7 cellular contexts compared by ENCODE assay signal in genomic region chr1:30966690-30967369, GRCh38.
DNase-seq lines count a peak whose midpoint lies in the region; ATAC-seq and TF ChIP-seq lines count a peak whose summit lies in the region.

No MANE protein-coding gene starts in this region.

- TF ChIP-seq CTCF in retinal pigment epithelial cell (conservative IDR thresholded peaks at IDR 0.05; ENCODE audit: low read depth, low read length) = no peak

- POLR2A ChIA-PET in HEK293T (lab: Yijun Ruan, JAX) = no interaction called here

- ATAC-seq in GM18907 (IDR thresholded peaks at IDR 0.05; ENCODE audit: unreplicated experiment) (no peak), HG03097 (IDR thresholded peaks at IDR 0.05; ENCODE audit: low FRiP score, unreplicated experiment) (no peak)

- TF ChIP-seq POLR2A in erythroblast (IDR thresholded peaks at IDR 0.05; ENCODE audit: low read length) = no peak

- CTCF ChIA-PET in HEK293T (lab: Yijun Ruan, JAX) = no interaction called here

- DNase-seq in HEK293T (ENCODE audit: extremely low spot score) (peak; percentile 31), NCI-H446 treated with DMSO at 0.1 percent for 48 hours (lab: John Stamatoyannopoulos, UW) (peak; percentile 64), erythroblast (lab: John Stamatoyannopoulos, UW) (peak; percentile 69 to 78), retinal pigment epithelial cell (ENCODE audit: low read depth) (peak; percentile 56)
- no peak for DNase-seq in activated CD8-positive, alpha-beta memory T cell treated with anti-CD3 and anti-CD28 coated beads for 24 hours

- H3K4me3 ChIP-seq in retinal pigment epithelial cell (ENCODE audit: low read length) = no peak overlapping the region

TF ChIP-seq in HEK293T, 16 proteins besides CTCF, POLR2A, EP300 and RAD21:
- no peak for TF ChIP-seq PKNOX1 (IDR thresholded peaks at IDR 0.05)
- TF ChIP-seq NFRKB (IDR thresholded peaks at IDR 0.05) = no peak
- no peak for TF ChIP-seq ARNT (IDR thresholded peaks at IDR 0.05)
- no peak for TF ChIP-seq SUZ12 (IDR thresholded peaks at IDR 0.05)
- no peak for TF ChIP-seq L3MBTL2 (conservative IDR thresholded peaks at IDR 0.05)
- TF ChIP-seq ELF4 (IDR thresholded peaks at IDR 0.05) = no peak
- no peak for TF ChIP-seq FOXK2 (IDR thresholded peaks at IDR 0.05)
- TF ChIP-seq LEF1 (IDR thresholded peaks at IDR 0.05; ENCODE audit: borderline replicate concordance) = no peak
- TF ChIP-seq ZNF384 (IDR thresholded peaks at IDR 0.05) = no peak
- TF ChIP-seq TARDBP (IDR thresholded peaks at IDR 0.05) = no peak
- no peak for TF ChIP-seq CTBP1 (IDR thresholded peaks at IDR 0.05; ENCODE audit: borderline replicate concordance)
- TF ChIP-seq SP1 (IDR thresholded peaks at IDR 0.05) = no peak
- no peak for TF ChIP-seq HDGF (IDR thresholded peaks at IDR 0.05; ENCODE audit: borderline replicate concordance)
- no peak for TF ChIP-seq FOXM1 (IDR thresholded peaks at IDR 0.05; ENCODE audit: borderline replicate concordance)
- no peak for TF ChIP-seq BHLHE40 (IDR thresholded peaks at IDR 0.05; ENCODE audit: borderline replicate concordance)
- no peak for TF ChIP-seq FOXA1 (IDR thresholded peaks at IDR 0.05)
